In genomic region chr4:705278-706082, GRCh38 we compare ENCODE assay signal across 1 cellular context.
TF ChIP-seq lines count a peak whose summit lies in the region.

PCGF3 (plus strand) TSS chr4:705832; CDS start chr4:733681, 27,849 bp downstream.

TF ChIP-seq in SK-N-SH, 30 proteins besides CTCF, POLR2A, EP300 and RAD21 (continued from another document):
- TF ChIP-seq, protein P1, sequence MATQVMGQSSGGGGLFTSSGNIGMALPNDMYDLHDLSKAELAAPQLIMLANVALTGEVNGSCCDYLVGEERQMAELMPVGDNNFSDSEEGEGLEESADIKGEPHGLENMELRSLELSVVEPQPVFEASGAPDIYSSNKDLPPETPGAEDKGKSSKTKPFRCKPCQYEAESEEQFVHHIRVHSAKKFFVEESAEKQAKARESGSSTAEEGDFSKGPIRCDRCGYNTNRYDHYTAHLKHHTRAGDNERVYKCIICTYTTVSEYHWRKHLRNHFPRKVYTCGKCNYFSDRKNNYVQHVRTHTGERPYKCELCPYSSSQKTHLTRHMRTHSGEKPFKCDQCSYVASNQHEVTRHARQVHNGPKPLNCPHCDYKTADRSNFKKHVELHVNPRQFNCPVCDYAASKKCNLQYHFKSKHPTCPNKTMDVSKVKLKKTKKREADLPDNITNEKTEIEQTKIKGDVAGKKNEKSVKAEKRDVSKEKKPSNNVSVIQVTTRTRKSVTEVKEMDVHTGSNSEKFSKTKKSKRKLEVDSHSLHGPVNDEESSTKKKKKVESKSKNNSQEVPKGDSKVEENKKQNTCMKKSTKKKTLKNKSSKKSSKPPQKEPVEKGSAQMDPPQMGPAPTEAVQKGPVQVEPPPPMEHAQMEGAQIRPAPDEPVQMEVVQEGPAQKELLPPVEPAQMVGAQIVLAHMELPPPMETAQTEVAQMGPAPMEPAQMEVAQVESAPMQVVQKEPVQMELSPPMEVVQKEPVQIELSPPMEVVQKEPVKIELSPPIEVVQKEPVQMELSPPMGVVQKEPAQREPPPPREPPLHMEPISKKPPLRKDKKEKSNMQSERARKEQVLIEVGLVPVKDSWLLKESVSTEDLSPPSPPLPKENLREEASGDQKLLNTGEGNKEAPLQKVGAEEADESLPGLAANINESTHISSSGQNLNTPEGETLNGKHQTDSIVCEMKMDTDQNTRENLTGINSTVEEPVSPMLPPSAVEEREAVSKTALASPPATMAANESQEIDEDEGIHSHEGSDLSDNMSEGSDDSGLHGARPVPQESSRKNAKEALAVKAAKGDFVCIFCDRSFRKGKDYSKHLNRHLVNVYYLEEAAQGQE (IDR thresholded peaks at IDR 0.05; ENCODE audit: low read depth, low read length), result 0 out of 2 replicates have a peak, but pooled peaks have one; percentile 41
- peak; percentile 43; the same call in 1 of the 2 replicates for TF ChIP-seq TAF1 (IDR thresholded peaks at IDR 0.05; ENCODE audit: borderline replicate concordance, low read depth, low read length)
